In genomic region chr5:172150514-172151425, GRCh38 we compare ENCODE assay signal across 1 cellular context.
TF ChIP-seq lines count a peak whose summit lies in the region.

No MANE protein-coding gene starts in this region.

TF ChIP-seq in K562, 482 proteins besides CTCF, POLR2A, EP300 and RAD21 (continued from another document and continues in another):
- TF ChIP-seq CBX5 (IDR thresholded peaks at IDR 0.05; ENCODE audit: borderline replicate concordance, low read depth): no peak
- TF ChIP-seq KHSRP (IDR thresholded peaks at IDR 0.05): no peak
- TF ChIP-seq TCF7 (IDR thresholded peaks at IDR 0.05; ENCODE audit: borderline replicate concordance): no peak
- no peak for TF ChIP-seq PRPF4 (IDR thresholded peaks at IDR 0.05; ENCODE audit: insufficient read depth, low read depth, low read length, poor library complexity, severe bottlenecking)
- peak; percentile 71; the same call in 1 of the 2 replicates for TF ChIP-seq ZNF592 (IDR thresholded peaks at IDR 0.05)
- no peak for TF ChIP-seq TAF7 (tag; IDR thresholded peaks at IDR 0.05)
- TF ChIP-seq ZNF354B (CRISPR knock-in tag; IDR thresholded peaks at IDR 0.05): no peak
- no peak for TF ChIP-seq ZNF444 (CRISPR knock-in tag; IDR thresholded peaks at IDR 0.05)
- no peak for TF ChIP-seq FOS (IDR thresholded peaks at IDR 0.05; ENCODE audit: extremely low read depth, insufficient read length)
- no peak for TF ChIP-seq BDP1 (IDR thresholded peaks at IDR 0.05; ENCODE audit: insufficient read depth, insufficient read length)
- TF ChIP-seq MAX (CRISPR knock-in tag; IDR thresholded peaks at IDR 0.05): peak; percentile 58; the same call in 1 of the 2 replicates
- peak; percentile 85 for TF ChIP-seq BCOR (IDR thresholded peaks at IDR 0.05)
- TF ChIP-seq MBD1 (CRISPR knock-in tag; IDR thresholded peaks at IDR 0.05): no peak
- no peak for TF ChIP-seq ZBTB26 (CRISPR knock-in tag; IDR thresholded peaks at IDR 0.05)
- TF ChIP-seq SAP30 (IDR thresholded peaks at IDR 0.05; ENCODE audit: borderline replicate concordance, insufficient read depth, low read depth, low read length, poor library complexity, severe bottlenecking): no peak
- no peak for TF ChIP-seq ZNF407 (IDR thresholded peaks at IDR 0.05; ENCODE audit: low read depth)
- TF ChIP-seq MCM7 (IDR thresholded peaks at IDR 0.05): no peak
- no peak for TF ChIP-seq TSC22D4 (tag; IDR thresholded peaks at IDR 0.05)
- no peak for TF ChIP-seq HDAC3 (IDR thresholded peaks at IDR 0.05; ENCODE audit: borderline replicate concordance, partially characterized antibody)
- no peak for TF ChIP-seq RBM34 (IDR thresholded peaks at IDR 0.05; ENCODE audit: borderline replicate concordance, insufficient read depth, low read length)
- TF ChIP-seq ZNF778 (CRISPR knock-in tag; IDR thresholded peaks at IDR 0.05): no peak
- TF ChIP-seq MLX (CRISPR knock-in tag; conservative IDR thresholded peaks at IDR 0.05): no peak
- TF ChIP-seq ELF2 (CRISPR knock-in tag; IDR thresholded peaks at IDR 0.05): no peak; the same call in 1 of the 2 replicates
- no peak for TF ChIP-seq SFPQ (IDR thresholded peaks at IDR 0.05; ENCODE audit: low read depth, low read length)
- TF ChIP-seq U2AF1 (optimal IDR thresholded peaks at IDR 0.05; ENCODE audit: low read depth, low read length): no peak
- peak; percentile 92 for TF ChIP-seq RBM25 (IDR thresholded peaks at IDR 0.05; ENCODE audit: low read depth, low read length, severe bottlenecking)
- no peak for TF ChIP-seq ZNF253 (CRISPR knock-in tag; conservative IDR thresholded peaks at IDR 0.05)
- no peak for TF ChIP-seq HMGN3 (IDR thresholded peaks at IDR 0.05; ENCODE audit: borderline replicate concordance, extremely low read depth, insufficient read length, low read depth, low read length)
- peak; percentile 62 for TF ChIP-seq ATF7 (IDR thresholded peaks at IDR 0.05)
- TF ChIP-seq ZNF75A (CRISPR knock-in tag; IDR thresholded peaks at IDR 0.05): no peak
- no peak for TF ChIP-seq SP2 (IDR thresholded peaks at IDR 0.05; ENCODE audit: extremely low read depth, low read depth, low read length, poor library complexity, severe bottlenecking)
- TF ChIP-seq CBFB (CRISPR knock-in tag; IDR thresholded peaks at IDR 0.05): no peak; the same call in 1 of the 2 replicates
- no peak for TF ChIP-seq RUNX1 (IDR thresholded peaks at IDR 0.05; ENCODE audit: low read depth)
- no peak for TF ChIP-seq SRSF3 (IDR thresholded peaks at IDR 0.05; ENCODE audit: insufficient read depth, low read length)
- TF ChIP-seq SPI1 (IDR thresholded peaks at IDR 0.05; ENCODE audit: borderline replicate concordance, low read depth, low read length): peak; percentile 63
- peak; percentile 36; the same call in 1 of the 2 replicates for TF ChIP-seq ZNF395 (CRISPR knock-in tag; IDR thresholded peaks at IDR 0.05)
